14 cellular contexts compared by ENCODE assay signal in the genomic region with DNA sequence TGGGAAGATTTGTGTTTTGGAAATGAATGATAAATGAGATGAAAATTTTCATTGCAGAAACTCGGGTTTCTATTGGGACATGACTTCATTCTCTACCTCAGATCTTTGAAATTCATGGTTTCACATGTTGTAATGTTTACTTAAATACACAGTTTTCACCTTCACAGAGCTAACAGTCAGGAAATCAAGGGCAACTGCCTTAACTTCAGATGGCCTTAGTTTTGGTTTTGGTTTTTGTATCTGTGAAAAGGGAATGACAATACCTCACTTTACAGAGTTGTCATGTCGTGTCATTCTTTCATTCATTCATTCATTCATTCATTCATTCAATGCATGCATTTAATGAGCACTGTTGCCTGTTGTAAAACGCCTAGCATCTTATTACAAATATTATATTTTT.
DNase-seq lines count a peak whose midpoint lies in the region; ATAC-seq and TF ChIP-seq lines count a peak whose summit lies in the region.
"Had no signal": no experiment of that assay in that cellular context is flagged by ENCODE, and none has a peak within 500 bp of the region (broad histone marks: within the 10 kb centered on the region; RNA-seq: fewer than 3 reads in every experiment).

No MANE protein-coding gene starts in this region.

- peaks cover 6% of the 10 kb centered on the region for H3F3A ChIP-seq in MM.1S (ENCODE audit: insufficient read depth, low read length)

- H3K79me2 ChIP-seq in MM.1S (ENCODE audit: low read length), result no peaks in the 10 kb centered on the region

- H3K9ac ChIP-seq in MM.1S (ENCODE audit: low read length), result no peak overlapping the region

- peak overlapping the region; percentile 13; the same call in 1 of the 2 replicates for H2AFZ ChIP-seq in MM.1S (ENCODE audit: low read length)

- peak overlapping the region; percentile 43; the same call in 1 of the 2 replicates for H3K27ac ChIP-seq in MM.1S (ENCODE audit: low read length)
- H3K27ac ChIP-seq: Peyer's patch had no signal

- H3K9me2 ChIP-seq in MM.1S (replicated peaks; ENCODE audit: insufficient read depth, low read length), result no peaks in the 10 kb centered on the region

- H3K9me3 ChIP-seq in MM.1S (replicated peaks; ENCODE audit: insufficient read depth, low read length), result no peaks in the 10 kb centered on the region
- H3K9me3 ChIP-seq: Peyer's patch, stomach had no signal

- ATAC-seq in GM18508 (IDR thresholded peaks at IDR 0.05; ENCODE audit: insufficient read depth, unreplicated experiment), result peak; percentile 69
- peak; percentile 72 for ATAC-seq in GM19463 (IDR thresholded peaks at IDR 0.05; ENCODE audit: unreplicated experiment)
- peak; percentile 84 for ATAC-seq in HG02885 (IDR thresholded peaks at IDR 0.05; ENCODE audit: poor library complexity, unreplicated experiment)
- ATAC-seq in HG03469 (IDR thresholded peaks at IDR 0.05; ENCODE audit: unreplicated experiment), result no peak

- H3K4me2 ChIP-seq in MM.1S (ENCODE audit: low read depth, low read length), result peak overlapping the region; percentile 46; the same call in 1 of the 2 replicates

- H3K36me3 ChIP-seq in MM.1S (replicated peaks; ENCODE audit: insufficient read depth, low read length), result no peaks in the 10 kb centered on the region
- H3K36me3 ChIP-seq: Peyer's patch, stomach had no signal

- TF ChIP-seq CTCF in MM.1S (IDR thresholded peaks at IDR 0.05; ENCODE audit: low read length), result no peak

- H3K4me3 ChIP-seq in MM.1S (ENCODE audit: low read length), result peak overlapping the region; percentile 19; the same call in 1 of the 2 replicates
- H3K4me3 ChIP-seq: Peyer's patch, stomach had no signal

- H4K20me1 ChIP-seq in MM.1S (ENCODE audit: insufficient read depth, low read length), result no peaks in the 10 kb centered on the region

- peaks cover 7% of the 10 kb centered on the region for H3K4me1 ChIP-seq in MM.1S (ENCODE audit: low read length)
- H3K4me1 ChIP-seq: Peyer's patch had no signal

- no peaks in the 10 kb centered on the region for H3K27me3 ChIP-seq in MM.1S (replicated peaks; ENCODE audit: insufficient read depth, low read length)
- H3K27me3 ChIP-seq: Peyer's patch, stomach had no signal

- DNase-seq in MM.1S, result peak; percentile 89
- no peak for DNase-seq in NCI-H2107 (lab: John Stamatoyannopoulos, UW)
- no peak for DNase-seq in GM19240 (ENCODE audit: insufficient read length, low spot score)
- DNase-seq in NCI-H524 (lab: John Stamatoyannopoulos, UW), result no peak
- DNase-seq: amygdala; C1 segment of cervical spinal cord; NCI-H345; Peyer's patch; stimulated activated CD4-positive, alpha-beta T cell treated with anti-CD3 and anti-CD28 coated beads, Interleukin-2, amount 100 ng/mL, for 48 hours; stomach had no signal
